ENCODE assay signal across 8 cellular contexts in the genomic region with DNA sequence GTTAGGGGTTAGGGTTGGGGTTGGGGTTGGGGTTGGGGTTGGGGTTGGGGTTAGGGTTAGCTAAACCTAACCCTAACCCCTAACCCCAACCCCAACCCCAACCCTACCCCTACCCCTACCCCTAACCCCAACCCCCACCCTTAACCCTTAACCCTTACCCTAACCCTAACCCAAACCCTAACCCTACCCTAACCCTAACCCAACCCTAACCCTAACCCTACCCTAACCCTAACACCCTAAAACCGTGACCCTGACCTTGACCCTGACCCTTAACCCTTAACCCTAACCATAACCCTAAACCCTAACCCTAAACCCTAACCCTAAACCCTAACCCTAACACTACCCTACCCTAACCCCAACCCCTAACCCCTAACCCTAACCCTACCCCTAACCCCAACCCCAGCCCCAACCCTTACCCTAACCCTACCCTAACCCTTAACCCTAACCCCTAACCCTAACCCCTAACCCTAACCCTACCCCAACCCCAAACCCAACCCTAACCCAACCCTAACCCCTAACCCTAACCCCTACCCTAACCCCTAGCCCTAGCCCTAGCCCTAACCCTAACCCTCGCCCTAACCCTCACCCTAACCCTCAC. TPM values are rescaled to one million over a fixed set of nuclear protein-coding genes. Genes with fewer than 3 reads are reported as not detected.
DNase-seq lines count a peak whose midpoint lies in the region; ATAC-seq and TF ChIP-seq lines count a peak whose summit lies in the region.

No MANE protein-coding gene starts in this region.

- H3K4me3 ChIP-seq in brain microvascular endothelial cell (ENCODE audit: low read depth, low read length) (peak overlapping the region; percentile 65), lower lobe of right lung (peak overlapping the region; percentile 45), uterus (peak overlapping the region; percentile 38 to 45)

- H3K36me3 ChIP-seq in brain microvascular endothelial cell (replicated peaks) (no peaks in the 10 kb centered on the region), lower lobe of right lung (no peaks in the 10 kb centered on the region), uterus (no peaks in the 10 kb centered on the region)

- in situ Hi-C loops in brain microvascular endothelial cell (cut with HindIII; ENCODE audit: low pct_ligation_motif_present, low sequenced_read_pairs) = no loop called here

- CTCF ChIA-PET in activated naive CD4-positive, alpha-beta T cell treated with anti-CD3 and anti-CD28 coated beads, Interleukin-2, amount 10 ng/mL, durations not matched to agents 7 days and 5 days (lab: Charles Lee) = interaction anchor here (1.5 to 2.5 kb wide), 3 partner anchors 97 to 154 kb away, joined by 4 to 27 read pairs (median 7); a partner anchor contains a TSS

- H3K27ac ChIP-seq in brain microvascular endothelial cell (peak overlapping the region; percentile 53), lower lobe of right lung (peak overlapping the region; percentile 58), uterus (peak overlapping the region; percentile 91 to 92)

- intact Hi-C loops in lower lobe of right lung (cut with DNase I) (no loop called here), uterus (cut with DNase I; ENCODE audit: low total_unique reads) (no loop called here)

- TF ChIP-seq CTCF in brain microvascular endothelial cell (IDR thresholded peaks at IDR 0.05; ENCODE audit: low read depth, low read length, missing control alignments) (no peak), lower lobe of right lung (IDR thresholded peaks at IDR 0.05) (no peak), uterus (IDR thresholded peaks at IDR 0.05) (no peak)

- H3K27me3 Mint-ChIP-seq in activated naive CD4-positive, alpha-beta T cell treated with anti-CD3 and anti-CD28 coated beads, Interleukin-2, amount 10 ng/mL, durations not matched to agents 7 days and 5 days = peaks cover 5% of the 10 kb centered on the region

- ATAC-seq in lower lobe of right lung (peak; percentile 85 to 86), HG03442 (IDR thresholded peaks at IDR 0.05; ENCODE audit: unreplicated experiment) (no peak)

- peaks cover 10% of the 10 kb centered on the region for H3K4me1 Mint-ChIP-seq in activated naive CD4-positive, alpha-beta T cell treated with anti-CD3 and anti-CD28 coated beads, Interleukin-2, amount 10 ng/mL, durations not matched to agents 7 days and 5 days

- DNase-seq in activated naive CD4-positive, alpha-beta T cell treated with anti-CD3 and anti-CD28 coated beads, Interleukin-2, amount 10 ng/mL, durations not matched to agents 7 days and 5 days = no peak
- DNase-seq in activated naive CD4-positive, alpha-beta T cell treated with anti-CD3 and anti-CD28 coated beads, Interleukin-2, amount 50 U/mL, for 16 hours = no peak
- DNase-seq in brain microvascular endothelial cell (no peak), lower lobe of right lung (no peak), uterus (no peak), amniotic stem cell (lab: John Stamatoyannopoulos, UW) (no peak)
- DNase-seq in activated CD4-positive, CD25-positive, alpha-beta regulatory T cell (lab: John Stamatoyannopoulos, UW) = no peak

- no peaks in the 10 kb centered on the region for H3K9me3 Mint-ChIP-seq in activated naive CD4-positive, alpha-beta T cell treated with anti-CD3 and anti-CD28 coated beads, Interleukin-2, amount 10 ng/mL, durations not matched to agents 7 days and 5 days

- TF ChIP-seq POLR2A in uterus (IDR thresholded peaks at IDR 0.05) = no peak

- H3K27me3 ChIP-seq in brain microvascular endothelial cell (replicated peaks) (no peaks in the 10 kb centered on the region), lower lobe of right lung (ENCODE audit: low read depth) (no peaks in the 10 kb centered on the region), uterus (no peaks in the 10 kb centered on the region)

- H3K4me1 ChIP-seq in lower lobe of right lung (no peaks in the 10 kb centered on the region), uterus (no peaks in the 10 kb centered on the region)

- peaks cover 2% of the 10 kb centered on the region for H3K36me3 Mint-ChIP-seq in activated naive CD4-positive, alpha-beta T cell treated with anti-CD3 and anti-CD28 coated beads, Interleukin-2, amount 10 ng/mL, durations not matched to agents 7 days and 5 days

- H3K9me3 ChIP-seq in lower lobe of right lung (no peaks in the 10 kb centered on the region), uterus (no peaks in the 10 kb centered on the region)

- H3K4me3 Mint-ChIP-seq in activated naive CD4-positive, alpha-beta T cell treated with anti-CD3 and anti-CD28 coated beads, Interleukin-2, amount 10 ng/mL, durations not matched to agents 7 days and 5 days = peak overlapping the region; percentile 95

- peak overlapping the region; percentile 98 for H3K27ac Mint-ChIP-seq in activated naive CD4-positive, alpha-beta T cell treated with anti-CD3 and anti-CD28 coated beads, Interleukin-2, amount 10 ng/mL, durations not matched to agents 7 days and 5 days

RNA-seq across cellular contexts. Expression of a gene that starts 24.1 kb away (rescaled TPM):
- total RNA-seq in lower lobe of right lung (28.9 TPM), uterus (10 to 100 TPM in 3 of 4 donors, 1 to 10 TPM in 1; 1.8 to 39.3 (median 23.7) TPM)
